1 cellular context compared by ENCODE assay signal in the genomic region with DNA sequence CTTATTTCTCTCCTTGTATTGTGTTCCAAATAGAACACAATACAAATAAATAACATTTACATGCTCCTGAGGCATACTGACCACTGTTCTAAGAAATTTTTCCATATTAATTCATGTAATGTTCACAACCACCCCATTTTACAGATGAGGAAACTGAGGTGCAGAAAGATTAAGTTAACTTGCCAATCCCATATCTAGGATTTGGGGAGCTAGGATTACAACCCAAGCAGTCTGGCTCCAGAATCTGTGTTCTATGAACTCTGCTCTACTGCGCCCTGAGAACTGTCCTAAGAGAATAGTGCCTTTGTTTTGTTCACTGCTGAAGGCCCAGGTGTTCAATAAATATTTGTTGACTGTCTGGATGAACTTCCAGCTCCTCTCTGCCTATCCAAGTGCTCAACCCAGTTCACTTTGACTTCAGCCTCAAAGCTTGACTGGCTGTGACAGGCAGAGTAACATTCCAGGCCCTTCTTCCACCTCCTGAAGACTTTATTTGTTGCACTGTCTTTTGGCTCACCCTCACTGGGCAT.
TF ChIP-seq lines count a peak whose summit lies in the region.

No MANE protein-coding gene starts in this region.

TF ChIP-seq in HepG2, 621 proteins besides CTCF, POLR2A, EP300 and RAD21 (continued from another document and continues in another):
- peak; percentile 57; the same call in 1 of the 2 replicates for TF ChIP-seq ZNF644 (CRISPR knock-in tag; IDR thresholded peaks at IDR 0.05; ENCODE audit: low read depth)
- no peak for TF ChIP-seq PAWR (CRISPR knock-in tag; IDR thresholded peaks at IDR 0.05; ENCODE audit: borderline replicate concordance)
- TF ChIP-seq RBFOX2 (IDR thresholded peaks at IDR 0.05; ENCODE audit: low read depth, low read length) = no peak
- peak; percentile 49; the same call in 1 of the 2 replicates for TF ChIP-seq KDM6A (CRISPR knock-in tag; IDR thresholded peaks at IDR 0.05; ENCODE audit: low read depth)
- TF ChIP-seq, protein P1, sequence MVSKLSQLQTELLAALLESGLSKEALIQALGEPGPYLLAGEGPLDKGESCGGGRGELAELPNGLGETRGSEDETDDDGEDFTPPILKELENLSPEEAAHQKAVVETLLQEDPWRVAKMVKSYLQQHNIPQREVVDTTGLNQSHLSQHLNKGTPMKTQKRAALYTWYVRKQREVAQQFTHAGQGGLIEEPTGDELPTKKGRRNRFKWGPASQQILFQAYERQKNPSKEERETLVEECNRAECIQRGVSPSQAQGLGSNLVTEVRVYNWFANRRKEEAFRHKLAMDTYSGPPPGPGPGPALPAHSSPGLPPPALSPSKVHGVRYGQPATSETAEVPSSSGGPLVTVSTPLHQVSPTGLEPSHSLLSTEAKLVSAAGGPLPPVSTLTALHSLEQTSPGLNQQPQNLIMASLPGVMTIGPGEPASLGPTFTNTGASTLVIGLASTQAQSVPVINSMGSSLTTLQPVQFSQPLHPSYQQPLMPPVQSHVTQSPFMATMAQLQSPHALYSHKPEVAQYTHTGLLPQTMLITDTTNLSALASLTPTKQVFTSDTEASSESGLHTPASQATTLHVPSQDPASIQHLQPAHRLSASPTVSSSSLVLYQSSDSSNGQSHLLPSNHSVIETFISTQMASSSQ (IDR thresholded peaks at IDR 0.05; ENCODE audit: low read depth) = 0 out of 2 replicates have a peak, but pooled peaks have one; percentile 7
- TF ChIP-seq, protein P1 (CRISPR knock-in tag; IDR thresholded peaks at IDR 0.05; ENCODE audit: borderline replicate concordance) = peak; percentile 46; the same call in 1 of the 2 replicates
- TF ChIP-seq ZNF260 (CRISPR knock-in tag; IDR thresholded peaks at IDR 0.05; ENCODE audit: borderline replicate concordance, low read depth) = no peak
- TF ChIP-seq KLF15 (CRISPR knock-in tag; IDR thresholded peaks at IDR 0.05; ENCODE audit: borderline replicate concordance) = no peak
- TF ChIP-seq, protein P2, sequence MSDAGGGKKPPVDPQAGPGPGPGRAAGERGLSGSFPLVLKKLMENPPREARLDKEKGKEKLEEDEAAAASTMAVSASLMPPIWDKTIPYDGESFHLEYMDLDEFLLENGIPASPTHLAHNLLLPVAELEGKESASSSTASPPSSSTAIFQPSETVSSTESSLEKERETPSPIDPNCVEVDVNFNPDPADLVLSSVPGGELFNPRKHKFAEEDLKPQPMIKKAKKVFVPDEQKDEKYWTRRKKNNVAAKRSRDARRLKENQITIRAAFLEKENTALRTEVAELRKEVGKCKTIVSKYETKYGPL (CRISPR knock-in tag; IDR thresholded peaks at IDR 0.05) = 0 out of 2 replicates have a peak, but pooled peaks have one; percentile 31
- TF ChIP-seq SNAI1 (CRISPR knock-in tag; IDR thresholded peaks at IDR 0.05; ENCODE audit: borderline replicate concordance) = no peak
- TF ChIP-seq MXD4 (CRISPR knock-in tag; IDR thresholded peaks at IDR 0.05) = no peak
- 0 out of 2 replicates have a peak, but pooled peaks have one; percentile 14 for TF ChIP-seq GATAD1 (CRISPR knock-in tag; IDR thresholded peaks at IDR 0.05)
- peak; percentile 81 for TF ChIP-seq TBX2 (CRISPR knock-in tag; IDR thresholded peaks at IDR 0.05; ENCODE audit: borderline replicate concordance)
- TF ChIP-seq, protein P3, sequence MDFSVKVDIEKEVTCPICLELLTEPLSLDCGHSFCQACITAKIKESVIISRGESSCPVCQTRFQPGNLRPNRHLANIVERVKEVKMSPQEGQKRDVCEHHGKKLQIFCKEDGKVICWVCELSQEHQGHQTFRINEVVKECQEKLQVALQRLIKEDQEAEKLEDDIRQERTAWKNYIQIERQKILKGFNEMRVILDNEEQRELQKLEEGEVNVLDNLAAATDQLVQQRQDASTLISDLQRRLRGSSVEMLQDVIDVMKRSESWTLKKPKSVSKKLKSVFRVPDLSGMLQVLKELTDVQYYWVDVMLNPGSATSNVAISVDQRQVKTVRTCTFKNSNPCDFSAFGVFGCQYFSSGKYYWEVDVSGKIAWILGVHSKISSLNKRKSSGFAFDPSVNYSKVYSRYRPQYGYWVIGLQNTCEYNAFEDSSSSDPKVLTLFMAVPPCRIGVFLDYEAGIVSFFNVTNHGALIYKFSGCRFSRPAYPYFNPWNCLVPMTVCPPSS (IDR thresholded peaks at IDR 0.05) = no peak
- TF ChIP-seq, protein P4, sequence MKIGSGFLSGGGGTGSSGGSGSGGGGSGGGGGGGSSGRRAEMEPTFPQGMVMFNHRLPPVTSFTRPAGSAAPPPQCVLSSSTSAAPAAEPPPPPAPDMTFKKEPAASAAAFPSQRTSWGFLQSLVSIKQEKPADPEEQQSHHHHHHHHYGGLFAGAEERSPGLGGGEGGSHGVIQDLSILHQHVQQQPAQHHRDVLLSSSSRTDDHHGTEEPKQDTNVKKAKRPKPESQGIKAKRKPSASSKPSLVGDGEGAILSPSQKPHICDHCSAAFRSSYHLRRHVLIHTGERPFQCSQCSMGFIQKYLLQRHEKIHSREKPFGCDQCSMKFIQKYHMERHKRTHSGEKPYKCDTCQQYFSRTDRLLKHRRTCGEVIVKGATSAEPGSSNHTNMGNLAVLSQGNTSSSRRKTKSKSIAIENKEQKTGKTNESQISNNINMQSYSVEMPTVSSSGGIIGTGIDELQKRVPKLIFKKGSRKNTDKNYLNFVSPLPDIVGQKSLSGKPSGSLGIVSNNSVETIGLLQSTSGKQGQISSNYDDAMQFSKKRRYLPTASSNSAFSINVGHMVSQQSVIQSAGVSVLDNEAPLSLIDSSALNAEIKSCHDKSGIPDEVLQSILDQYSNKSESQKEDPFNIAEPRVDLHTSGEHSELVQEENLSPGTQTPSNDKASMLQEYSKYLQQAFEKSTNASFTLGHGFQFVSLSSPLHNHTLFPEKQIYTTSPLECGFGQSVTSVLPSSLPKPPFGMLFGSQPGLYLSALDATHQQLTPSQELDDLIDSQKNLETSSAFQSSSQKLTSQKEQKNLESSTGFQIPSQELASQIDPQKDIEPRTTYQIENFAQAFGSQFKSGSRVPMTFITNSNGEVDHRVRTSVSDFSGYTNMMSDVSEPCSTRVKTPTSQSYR (CRISPR knock-in tag; IDR thresholded peaks at IDR 0.05; ENCODE audit: borderline replicate concordance) = no peak
- no peak for TF ChIP-seq FOXA1 (IDR thresholded peaks at IDR 0.05)
- peak; percentile 67 for TF ChIP-seq FOXA1 (CRISPR knock-in tag; IDR thresholded peaks at IDR 0.05)
- TF ChIP-seq, protein P5, sequence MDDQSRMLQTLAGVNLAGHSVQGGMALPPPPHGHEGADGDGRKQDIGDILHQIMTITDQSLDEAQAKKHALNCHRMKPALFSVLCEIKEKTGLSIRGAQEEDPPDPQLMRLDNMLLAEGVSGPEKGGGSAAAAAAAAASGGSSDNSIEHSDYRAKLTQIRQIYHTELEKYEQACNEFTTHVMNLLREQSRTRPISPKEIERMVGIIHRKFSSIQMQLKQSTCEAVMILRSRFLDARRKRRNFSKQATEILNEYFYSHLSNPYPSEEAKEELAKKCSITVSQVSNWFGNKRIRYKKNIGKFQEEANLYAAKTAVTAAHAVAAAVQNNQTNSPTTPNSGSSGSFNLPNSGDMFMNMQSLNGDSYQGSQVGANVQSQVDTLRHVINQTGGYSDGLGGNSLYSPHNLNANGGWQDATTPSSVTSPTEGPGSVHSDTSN (CRISPR knock-in tag; IDR thresholded peaks at IDR 0.05; ENCODE audit: borderline replicate concordance) = no peak
- TF ChIP-seq ZNF749 (CRISPR knock-in tag; IDR thresholded peaks at IDR 0.05; ENCODE audit: borderline replicate concordance) = no peak
- no peak for TF ChIP-seq HOXD1 (CRISPR knock-in tag; IDR thresholded peaks at IDR 0.05)
- no peak for TF ChIP-seq EED (CRISPR knock-in tag; IDR thresholded peaks at IDR 0.05)
- peak; percentile 87 for TF ChIP-seq FOXA3 (CRISPR knock-in tag; IDR thresholded peaks at IDR 0.05)
- TF ChIP-seq ZNF841 (CRISPR knock-in tag; IDR thresholded peaks at IDR 0.05; ENCODE audit: borderline replicate concordance) = no peak
- no peak for TF ChIP-seq GLI4 (CRISPR knock-in tag; IDR thresholded peaks at IDR 0.05; ENCODE audit: borderline replicate concordance)
- TF ChIP-seq, protein P6, sequence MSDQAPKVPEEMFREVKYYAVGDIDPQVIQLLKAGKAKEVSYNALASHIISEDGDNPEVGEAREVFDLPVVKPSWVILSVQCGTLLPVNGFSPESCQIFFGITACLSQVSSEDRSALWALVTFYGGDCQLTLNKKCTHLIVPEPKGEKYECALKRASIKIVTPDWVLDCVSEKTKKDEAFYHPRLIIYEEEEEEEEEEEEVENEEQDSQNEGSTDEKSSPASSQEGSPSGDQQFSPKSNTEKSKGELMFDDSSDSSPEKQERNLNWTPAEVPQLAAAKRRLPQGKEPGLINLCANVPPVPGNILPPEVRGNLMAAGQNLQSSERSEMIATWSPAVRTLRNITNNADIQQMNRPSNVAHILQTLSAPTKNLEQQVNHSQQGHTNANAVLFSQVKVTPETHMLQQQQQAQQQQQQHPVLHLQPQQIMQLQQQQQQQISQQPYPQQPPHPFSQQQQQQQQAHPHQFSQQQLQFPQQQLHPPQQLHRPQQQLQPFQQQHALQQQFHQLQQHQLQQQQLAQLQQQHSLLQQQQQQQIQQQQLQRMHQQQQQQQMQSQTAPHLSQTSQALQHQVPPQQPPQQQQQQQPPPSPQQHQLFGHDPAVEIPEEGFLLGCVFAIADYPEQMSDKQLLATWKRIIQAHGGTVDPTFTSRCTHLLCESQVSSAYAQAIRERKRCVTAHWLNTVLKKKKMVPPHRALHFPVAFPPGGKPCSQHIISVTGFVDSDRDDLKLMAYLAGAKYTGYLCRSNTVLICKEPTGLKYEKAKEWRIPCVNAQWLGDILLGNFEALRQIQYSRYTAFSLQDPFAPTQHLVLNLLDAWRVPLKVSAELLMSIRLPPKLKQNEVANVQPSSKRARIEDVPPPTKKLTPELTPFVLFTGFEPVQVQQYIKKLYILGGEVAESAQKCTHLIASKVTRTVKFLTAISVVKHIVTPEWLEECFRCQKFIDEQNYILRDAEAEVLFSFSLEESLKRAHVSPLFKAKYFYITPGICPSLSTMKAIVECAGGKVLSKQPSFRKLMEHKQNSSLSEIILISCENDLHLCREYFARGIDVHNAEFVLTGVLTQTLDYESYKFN (CRISPR knock-in tag; conservative IDR thresholded peaks at IDR 0.05) = peak; percentile 90
- TF ChIP-seq GZF1 (CRISPR knock-in tag; IDR thresholded peaks at IDR 0.05) = no peak
- TF ChIP-seq, protein P7, sequence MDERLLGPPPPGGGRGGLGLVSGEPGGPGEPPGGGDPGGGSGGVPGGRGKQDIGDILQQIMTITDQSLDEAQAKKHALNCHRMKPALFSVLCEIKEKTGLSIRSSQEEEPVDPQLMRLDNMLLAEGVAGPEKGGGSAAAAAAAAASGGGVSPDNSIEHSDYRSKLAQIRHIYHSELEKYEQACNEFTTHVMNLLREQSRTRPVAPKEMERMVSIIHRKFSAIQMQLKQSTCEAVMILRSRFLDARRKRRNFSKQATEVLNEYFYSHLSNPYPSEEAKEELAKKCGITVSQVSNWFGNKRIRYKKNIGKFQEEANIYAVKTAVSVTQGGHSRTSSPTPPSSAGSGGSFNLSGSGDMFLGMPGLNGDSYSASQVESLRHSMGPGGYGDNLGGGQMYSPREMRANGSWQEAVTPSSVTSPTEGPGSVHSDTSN (CRISPR knock-in tag; IDR thresholded peaks at IDR 0.05) = no peak
- peak; percentile 43; the same call in 1 of the 2 replicates for TF ChIP-seq TCF7 (IDR thresholded peaks at IDR 0.05; ENCODE audit: low read depth)
- TF ChIP-seq, protein P8, sequence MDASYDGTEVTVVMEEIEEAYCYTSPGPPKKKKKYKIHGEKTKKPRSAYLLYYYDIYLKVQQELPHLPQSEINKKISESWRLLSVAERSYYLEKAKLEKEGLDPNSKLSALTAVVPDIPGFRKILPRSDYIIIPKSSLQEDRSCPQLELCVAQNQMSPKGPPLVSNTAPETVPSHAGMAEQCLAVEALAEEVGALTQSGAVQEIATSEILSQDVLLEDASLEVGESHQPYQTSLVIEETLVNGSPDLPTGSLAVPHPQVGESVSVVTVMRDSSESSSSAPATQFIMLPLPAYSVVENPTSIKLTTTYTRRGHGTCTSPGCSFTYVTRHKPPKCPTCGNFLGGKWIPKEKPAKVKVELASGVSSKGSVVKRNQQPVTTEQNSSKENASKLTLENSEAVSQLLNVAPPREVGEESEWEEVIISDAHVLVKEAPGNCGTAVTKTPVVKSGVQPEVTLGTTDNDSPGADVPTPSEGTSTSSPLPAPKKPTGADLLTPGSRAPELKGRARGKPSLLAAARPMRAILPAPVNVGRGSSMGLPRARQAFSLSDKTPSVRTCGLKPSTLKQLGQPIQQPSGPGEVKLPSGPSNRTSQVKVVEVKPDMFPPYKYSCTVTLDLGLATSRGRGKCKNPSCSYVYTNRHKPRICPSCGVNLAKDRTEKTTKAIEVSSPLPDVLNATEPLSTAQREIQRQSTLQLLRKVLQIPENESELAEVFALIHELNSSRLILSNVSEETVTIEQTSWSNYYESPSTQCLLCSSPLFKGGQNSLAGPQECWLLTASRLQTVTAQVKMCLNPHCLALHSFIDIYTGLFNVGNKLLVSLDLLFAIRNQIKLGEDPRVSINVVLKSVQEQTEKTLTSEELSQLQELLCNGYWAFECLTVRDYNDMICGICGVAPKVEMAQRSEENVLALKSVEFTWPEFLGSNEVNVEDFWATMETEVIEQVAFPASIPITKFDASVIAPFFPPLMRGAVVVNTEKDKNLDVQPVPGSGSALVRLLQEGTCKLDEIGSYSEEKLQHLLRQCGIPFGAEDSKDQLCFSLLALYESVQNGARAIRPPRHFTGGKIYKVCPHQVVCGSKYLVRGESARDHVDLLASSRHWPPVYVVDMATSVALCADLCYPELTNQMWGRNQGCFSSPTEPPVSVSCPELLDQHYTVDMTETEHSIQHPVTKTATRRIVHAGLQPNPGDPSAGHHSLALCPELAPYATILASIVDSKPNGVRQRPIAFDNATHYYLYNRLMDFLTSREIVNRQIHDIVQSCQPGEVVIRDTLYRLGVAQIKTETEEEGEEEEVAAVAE (CRISPR knock-in tag; IDR thresholded peaks at IDR 0.05; ENCODE audit: borderline replicate concordance) = peak; percentile 80; the same call in 1 of the 2 replicates
- TF ChIP-seq TBL1XR1 (IDR thresholded peaks at IDR 0.05; ENCODE audit: borderline replicate concordance, low read length, partially characterized antibody) = peak; percentile 19
- no peak for TF ChIP-seq SRSF9 (IDR thresholded peaks at IDR 0.05; ENCODE audit: borderline replicate concordance, insufficient read depth, low read depth, low read length, poor library complexity, severe bottlenecking)
- TF ChIP-seq ZC3H4 (CRISPR knock-in tag; IDR thresholded peaks at IDR 0.05; ENCODE audit: borderline replicate concordance) = no peak
- TF ChIP-seq ZNF20 (CRISPR knock-in tag; IDR thresholded peaks at IDR 0.05) = no peak
